23 cellular contexts compared by ENCODE assay signal in the genomic region with DNA sequence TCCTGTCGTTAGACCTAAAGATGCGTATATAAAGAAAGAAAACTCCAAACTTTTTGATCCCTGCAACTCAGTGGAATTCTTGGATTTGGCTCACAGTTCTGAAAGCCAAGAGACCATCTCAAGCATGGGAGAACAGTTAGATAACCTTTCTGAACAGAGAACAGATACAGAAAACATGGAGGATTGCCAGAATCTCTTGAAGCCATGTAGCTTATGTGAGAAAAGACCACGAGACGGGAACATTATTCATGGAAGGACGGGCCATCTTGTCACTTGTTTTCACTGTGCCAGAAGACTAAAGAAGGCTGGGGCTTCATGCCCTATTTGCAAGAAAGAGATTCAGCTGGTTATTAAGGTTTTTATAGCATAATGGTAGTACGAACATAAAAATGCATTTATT. TPM values are rescaled to one million over a fixed set of nuclear protein-coding genes. Genes with fewer than 3 reads are reported as not detected.
DNase-seq lines count a peak whose midpoint lies in the region; ATAC-seq and TF ChIP-seq lines count a peak whose summit lies in the region.
"Had no signal": no experiment of that assay in that cellular context is flagged by ENCODE, and none has a peak within 500 bp of the region (broad histone marks: within the 10 kb centered on the region; RNA-seq: fewer than 3 reads in every experiment).

No MANE protein-coding gene starts in this region.

- no peaks in the 10 kb centered on the region for H3K27me3 Mint-ChIP-seq in activated naive CD4-positive, alpha-beta T cell treated with anti-CD3 and anti-CD28 coated beads, Interleukin-2, amount 10 ng/mL, durations not matched to agents 7 days and 5 days
- no peaks in the 10 kb centered on the region for H3K27me3 Mint-ChIP-seq in natural killer cell (ENCODE audit: low read depth in 2 of 2)
- H3K27me3 Mint-ChIP-seq in natural killer cell treated with Interleukin-12 subunit alpha and Interleukin-12 subunit beta and Interleukin-15 and Interleukin-18, amount 100 ng/mL, for 72 hours: no peaks in the 10 kb centered on the region
- H3K27me3 Mint-ChIP-seq in naive thymus-derived CD4-positive, alpha-beta T cell: no peaks in the 10 kb centered on the region

- H3K4me1 ChIP-seq in naive thymus-derived CD4-positive, alpha-beta T cell (ENCODE audit: control insufficient read depth in 2 of 2, insufficient read depth in 2 of 2, low read length in 2 of 2): peaks cover 21 to 22% of the 10 kb centered on the region in 2 donors

- no peak overlapping the region for H3K27ac ChIP-seq in naive thymus-derived CD4-positive, alpha-beta T cell (ENCODE audit: low read depth, low read length)
- H3K27ac ChIP-seq: 22Rv1, Peyer's patch, SK-N-MC had no signal

- ATAC-seq in activated naive CD4-positive, alpha-beta T cell treated with anti-CD3 and anti-CD28 coated beads, Interleukin-2, amount 50 U/mL, for 72 hours: no peak
- ATAC-seq in natural killer cell (no peak), HG03342 (IDR thresholded peaks at IDR 0.05; ENCODE audit: unreplicated experiment) (no peak)
- no peak for ATAC-seq in natural killer cell treated with Interleukin-12 subunit alpha and Interleukin-12 subunit beta and Interleukin-15 and Interleukin-18, amount 100 ng/mL, for 72 hours
- ATAC-seq in naive thymus-derived CD4-positive, alpha-beta T cell: no peak

- no peaks in the 10 kb centered on the region for H3K9me3 ChIP-seq in naive thymus-derived CD4-positive, alpha-beta T cell (ENCODE audit: control insufficient read depth in 2 of 3, low read length in 3 of 3)
- H3K9me3 ChIP-seq: BE2C, Peyer's patch had no signal

- peaks cover 17 to 66% (median 29%) of the 10 kb centered on the region in 3 experiments for H3K36me3 ChIP-seq in naive thymus-derived CD4-positive, alpha-beta T cell (ENCODE audit: control insufficient read depth in 2 of 3, insufficient read depth in 3 of 3, low read length in 3 of 3)

- H3K4me3 Mint-ChIP-seq in activated naive CD4-positive, alpha-beta T cell treated with anti-CD3 and anti-CD28 coated beads, Interleukin-2, amount 10 ng/mL, durations not matched to agents 7 days and 5 days: no peak overlapping the region
- no peak overlapping the region for H3K4me3 Mint-ChIP-seq in natural killer cell
- H3K4me3 Mint-ChIP-seq in natural killer cell treated with Interleukin-12 subunit alpha and Interleukin-12 subunit beta and Interleukin-15 and Interleukin-18, amount 100 ng/mL, for 72 hours: no peak overlapping the region
- H3K4me3 Mint-ChIP-seq in naive thymus-derived CD4-positive, alpha-beta T cell: no peak overlapping the region
- H3K4me3 Mint-ChIP-seq: CD14-positive monocyte; CD8-positive, alpha-beta memory T cell had no signal

- no peak for TF ChIP-seq CTCF in natural killer cell (IDR thresholded peaks at IDR 0.05)

- DNase-seq in activated naive CD4-positive, alpha-beta T cell treated with anti-CD3 and anti-CD28 coated beads, Interleukin-2, amount 10 ng/mL, durations not matched to agents 7 days and 5 days: no peak
- DNase-seq in activated naive CD4-positive, alpha-beta T cell treated with anti-CD3 and anti-CD28 coated beads, Interleukin-2, amount 50 U/mL, for 72 hours (ENCODE audit: low spot score in 2 of 2): no peak
- DNase-seq in natural killer cell (no peak), kidney tubule cell (ENCODE audit: low spot score) (no peak)
- no peak for DNase-seq in natural killer cell treated with Interleukin-12 subunit alpha and Interleukin-12 subunit beta and Interleukin-15 and Interleukin-18, amount 100 ng/mL, for 72 hours (ENCODE audit: low spot score)
- DNase-seq in naive thymus-derived CD4-positive, alpha-beta T cell: no peak
- DNase-seq: ACHN; BE2C; CD8-positive, alpha-beta memory T cell; DMS79 treated with DMSO at 0.1 percent for 48 hours; GF-D8; NCI-H1092; NCI-H1417 treated with DMSO at 0.1 percent for 48 hours; NCI-H1694 treated with DMSO at 0.1 percent for 48 hours; NCI-H2081; NCI-H2227 treated with DMSO at 0.1 percent for 48 hours; NCI-H526 treated with DMSO at 0.1 percent for 48 hours; Peyer's patch; SIG-M5 had no signal

- H3K4me3 ChIP-seq in naive thymus-derived CD4-positive, alpha-beta T cell (ENCODE audit: low read length): no peak overlapping the region
- H3K4me3 ChIP-seq: Peyer's patch, SK-N-MC had no signal

- H3K27me3 ChIP-seq in naive thymus-derived CD4-positive, alpha-beta T cell (ENCODE audit: control insufficient read depth in 2 of 2, insufficient read depth in 2 of 2, low read length in 2 of 2): no peaks in the 10 kb centered on the region
- H3K27me3 ChIP-seq: BE2C, Peyer's patch had no signal

- peaks cover 82% of the 10 kb centered on the region for H3K36me3 Mint-ChIP-seq in activated naive CD4-positive, alpha-beta T cell treated with anti-CD3 and anti-CD28 coated beads, Interleukin-2, amount 10 ng/mL, durations not matched to agents 7 days and 5 days
- H3K36me3 Mint-ChIP-seq in activated naive CD4-positive, alpha-beta T cell treated with anti-CD3 and anti-CD28 coated beads, Interleukin-2, amount 50 U/mL, for 72 hours: peaks cover 19 to 63% of the 10 kb centered on the region in 2 donors
- H3K36me3 Mint-ChIP-seq in natural killer cell: no peaks in the 10 kb centered on the region
- H3K36me3 Mint-ChIP-seq in natural killer cell treated with Interleukin-12 subunit alpha and Interleukin-12 subunit beta and Interleukin-15 and Interleukin-18, amount 100 ng/mL, for 72 hours: peaks cover 33% of the 10 kb centered on the region
- peaks cover 19 to 73% (median 52%) of the 10 kb centered on the region in 5 donors for H3K36me3 Mint-ChIP-seq in naive thymus-derived CD4-positive, alpha-beta T cell

- CTCF ChIA-PET in activated naive CD4-positive, alpha-beta T cell treated with anti-CD3 and anti-CD28 coated beads, Interleukin-2, amount 10 ng/mL, durations not matched to agents 7 days and 5 days (lab: Charles Lee): interaction anchor here (0.9 to 1.3 kb wide), 2 partner anchors 33 to 258 kb away, joined by 3 to 4 read pairs; partner anchors contain the start of gene MDM4
- CTCF ChIA-PET in naive thymus-derived CD4-positive, alpha-beta T cell (lab: Charles Lee): interaction anchor here (0.6 to 0.8 kb wide), 3 partner anchors 11 to 938 kb away, joined by 3 read pairs; no protein-coding TSS in a partner anchor

- H3K4me1 Mint-ChIP-seq in activated naive CD4-positive, alpha-beta T cell treated with anti-CD3 and anti-CD28 coated beads, Interleukin-2, amount 10 ng/mL, durations not matched to agents 7 days and 5 days: peaks cover 36% of the 10 kb centered on the region
- peaks cover 27 to 38% of the 10 kb centered on the region in 2 donors for H3K4me1 Mint-ChIP-seq in natural killer cell
- peaks cover 13 to 20% of the 10 kb centered on the region in 2 donors for H3K4me1 Mint-ChIP-seq in natural killer cell treated with Interleukin-12 subunit alpha and Interleukin-12 subunit beta and Interleukin-15 and Interleukin-18, amount 100 ng/mL, for 72 hours (ENCODE audit: low read depth in 2 of 2)
- H3K4me1 Mint-ChIP-seq in naive thymus-derived CD4-positive, alpha-beta T cell: peaks cover 14 to 58% (median 48%) of the 10 kb centered on the region in 7 donors
- H3K4me1 Mint-ChIP-seq: CD14-positive monocyte had no signal

- POLR2A ChIA-PET in naive thymus-derived CD4-positive, alpha-beta T cell (lab: Charles Lee): interaction anchor here (0.8 to 1.9 kb wide), 2 partner anchors 13 to 33 kb away, joined by 3 to 5 read pairs; partner anchors contain the start of gene MDM4

- intact Hi-C loops in natural killer cell (cut with micrococcal nuclease): no loop called here
- intact Hi-C loops in naive thymus-derived CD4-positive, alpha-beta T cell (cut with micrococcal nuclease): no loop called here

- peak overlapping the region; percentile 24 for H3K27ac Mint-ChIP-seq in activated naive CD4-positive, alpha-beta T cell treated with anti-CD3 and anti-CD28 coated beads, Interleukin-2, amount 10 ng/mL, durations not matched to agents 7 days and 5 days
- H3K27ac Mint-ChIP-seq in activated naive CD4-positive, alpha-beta T cell treated with anti-CD3 and anti-CD28 coated beads, Interleukin-2, amount 50 U/mL, for 72 hours: peak overlapping the region in 1 of 2 donors; percentile 51
- peak overlapping the region; percentile 20 to 34 for H3K27ac Mint-ChIP-seq in natural killer cell
- H3K27ac Mint-ChIP-seq in natural killer cell treated with Interleukin-12 subunit alpha and Interleukin-12 subunit beta and Interleukin-15 and Interleukin-18, amount 100 ng/mL, for 72 hours: no peak overlapping the region
- H3K27ac Mint-ChIP-seq in naive thymus-derived CD4-positive, alpha-beta T cell: peak overlapping the region in 5 of 9 donors; percentile 10 to 76 (median 65)

- no peaks in the 10 kb centered on the region for H3K9me3 Mint-ChIP-seq in activated naive CD4-positive, alpha-beta T cell treated with anti-CD3 and anti-CD28 coated beads, Interleukin-2, amount 10 ng/mL, durations not matched to agents 7 days and 5 days
- H3K9me3 Mint-ChIP-seq in activated naive CD4-positive, alpha-beta T cell treated with anti-CD3 and anti-CD28 coated beads, Interleukin-2, amount 50 U/mL, for 72 hours: peaks cover 0 to 5% of the 10 kb centered on the region in 2 donors
- no peaks in the 10 kb centered on the region for H3K9me3 Mint-ChIP-seq in natural killer cell
- no peaks in the 10 kb centered on the region for H3K9me3 Mint-ChIP-seq in natural killer cell treated with Interleukin-12 subunit alpha and Interleukin-12 subunit beta and Interleukin-15 and Interleukin-18, amount 100 ng/mL, for 72 hours
- peaks cover 0 to 3% (median 0%) of the 10 kb centered on the region in 11 donors for H3K9me3 Mint-ChIP-seq in naive thymus-derived CD4-positive, alpha-beta T cell
- H3K9me3 Mint-ChIP-seq: CD14-positive monocyte; CD8-positive, alpha-beta memory T cell had no signal

RNA-seq across cellular contexts. Expression of gene MDM4, which starts 33.1 kb away (rescaled TPM):
- total RNA-seq in activated naive CD4-positive, alpha-beta T cell treated with anti-CD3 and anti-CD28 coated beads, Interleukin-2, amount 50 U/mL, for 72 hours: 10 to 100 TPM; 87.2 to 97.9 TPM
- total RNA-seq in natural killer cell: 100 to 1,000 TPM; 295 to 324 (median 296) TPM
- total RNA-seq in natural killer cell treated with Interleukin-12 subunit alpha and Interleukin-12 subunit beta and Interleukin-15 and Interleukin-18, amount 100 ng/mL, for 72 hours: 100 to 1,000 TPM; 104 to 151 TPM
- total RNA-seq in naive thymus-derived CD4-positive, alpha-beta T cell: 100 to 1,000 TPM; 107 to 278 (median 268) TPM
- 10 to 100 TPM; 19.1 to 21.1 TPM for polyA plus RNA-seq in naive thymus-derived CD4-positive, alpha-beta T cell

RNA-seq across cellular contexts. Expression of gene PIK3C2B, which starts 54.7 kb away (rescaled TPM):
- 10 to 100 TPM; 26.3 to 65.6 TPM for total RNA-seq in activated naive CD4-positive, alpha-beta T cell treated with anti-CD3 and anti-CD28 coated beads, Interleukin-2, amount 50 U/mL, for 72 hours
- total RNA-seq in natural killer cell: 10 to 100 TPM; 18.1 to 34.8 (median 29.5) TPM
- 10 to 100 TPM; 14.2 to 28.7 TPM for total RNA-seq in natural killer cell treated with Interleukin-12 subunit alpha and Interleukin-12 subunit beta and Interleukin-15 and Interleukin-18, amount 100 ng/mL, for 72 hours
- total RNA-seq in naive thymus-derived CD4-positive, alpha-beta T cell: 10 to 100 TPM; 26.8 to 41.9 (median 32.5) TPM
- polyA plus RNA-seq in naive thymus-derived CD4-positive, alpha-beta T cell: 1 to 10 TPM; 2.7 to 4.2 TPM

Comparison
In these comparisons a context has a peak if more than half of its experiments do, and no peak if none do; other contexts are left out.
1. H3K27ac Mint-ChIP-seq: peak in activated naive CD4-positive, alpha-beta T cell treated with anti-CD3 and anti-CD28 coated beads, Interleukin-2, amount 10 ng/mL, durations not matched to agents 7 days and 5 days (single experiment), natural killer cell (2 of 2) and naive thymus-derived CD4-positive, alpha-beta T cell (5 of 9); none in natural killer cell treated with Interleukin-12 subunit alpha and Interleukin-12 subunit beta and Interleukin-15 and Interleukin-18, amount 100 ng/mL, for 72 hours (0 of 2).